In genomic region chr16:3157229-3158013, GRCh38 we compare ENCODE assay signal across 8 cellular contexts. TPM values are rescaled to one million over a fixed set of nuclear protein-coding genes. Genes with fewer than 3 reads are reported as not detected.
DNase-seq lines count a peak whose midpoint lies in the region; ATAC-seq and TF ChIP-seq lines count a peak whose summit lies in the region.

No MANE protein-coding gene starts in this region.

- H4K20me1 ChIP-seq in OCI-LY1 (ENCODE audit: insufficient read depth, low read length), result no peaks in the 10 kb centered on the region
- H4K20me1 ChIP-seq in fibroblast of lung (ENCODE audit: control insufficient read depth, extremely low read depth, insufficient read depth, low read length), result no peaks in the 10 kb centered on the region

- H3K9me2 ChIP-seq in OCI-LY1 (ENCODE audit: low read depth, low read length), result no peaks in the 10 kb centered on the region

- H3K4me1 Mint-ChIP-seq in CD14-positive monocyte (peaks cover 37% of the 10 kb centered on the region), natural killer cell (peaks cover 29 to 37% of the 10 kb centered on the region in 2 donors)
- H3K4me1 Mint-ChIP-seq in activated T-cell treated with anti-CD3 and anti-CD28 coated beads, Interleukin-2, amount 50 U/mL, for 72 hours (ENCODE audit: low read depth), result peaks cover 34% of the 10 kb centered on the region

- H3K9ac ChIP-seq in HUES48 (ENCODE audit: low read depth, low read length), result no peak overlapping the region
- H3K9ac ChIP-seq in OCI-LY1 (ENCODE audit: low read length), result peak overlapping the region; percentile 66; the same call in 1 of the 2 replicates
- peak overlapping the region; percentile 51 for H3K9ac ChIP-seq in fibroblast of lung (ENCODE audit: insufficient read depth, low read length)

- H3K9me3 ChIP-seq in HUES48 (ENCODE audit: control insufficient read depth, insufficient read depth, low read length), result no peaks in the 10 kb centered on the region
- H3K9me3 ChIP-seq in OCI-LY1 (ENCODE audit: low read length), result no peaks in the 10 kb centered on the region
- no peaks in the 10 kb centered on the region for H3K9me3 ChIP-seq in fibroblast of lung (ENCODE audit: control insufficient read depth, insufficient read depth, low read depth, low read length)
- H3K9me3 ChIP-seq in tibial artery, result peaks cover 0 to 6% (median 0%) of the 10 kb centered on the region in 3 donors

- H3K36me3 ChIP-seq in HUES48 (ENCODE audit: control insufficient read depth, insufficient read depth, low read length) (no peaks in the 10 kb centered on the region), OCI-LY1 (ENCODE audit: insufficient read depth, low read length) (no peaks in the 10 kb centered on the region), fibroblast of lung (ENCODE audit: control insufficient read depth, insufficient read depth, low read length) (no peaks in the 10 kb centered on the region), tibial artery (no peaks in the 10 kb centered on the region)

- DNase-seq in CD14-positive monocyte (ENCODE audit: low spot score) (peak; percentile 69), fibroblast of lung (ENCODE audit: low read depth in 2 of 2) (peak; percentile 94 to 96), natural killer cell (peak; percentile 73), tibial artery (peak; percentile 67 to 80)
- peak; percentile 55 for DNase-seq in activated T-cell treated with anti-CD3 and anti-CD28 coated beads, Interleukin-2, amount 50 U/mL, for 72 hours

- H3K4me1 ChIP-seq in HUES48 (ENCODE audit: control insufficient read depth, insufficient read depth, low read length) (no peaks in the 10 kb centered on the region), OCI-LY1 (ENCODE audit: insufficient read depth, low read length, severe bottlenecking) (peaks cover 31% of the 10 kb centered on the region), fibroblast of lung (ENCODE audit: control insufficient read depth, extremely low read depth, insufficient read depth, low read length) (peaks cover 4% of the 10 kb centered on the region), tibial artery (peaks cover 0 to 22% (median 15%) of the 10 kb centered on the region in 4 donors)

- intact Hi-C loops in CD14-positive monocyte (cut with micrococcal nuclease) (loop anchor here in 1 of 2 donors (10.0 kb wide), 2 partner anchors 53 to 297 kb away; no protein-coding TSS in a partner anchor), natural killer cell (cut with micrococcal nuclease) (loop anchor here (1.0 to 5.0 kb wide), 2 partner anchors 7 to 35 kb away; no protein-coding TSS in a partner anchor), tibial artery (cut with DNase I; ENCODE audit: low total_unique reads) (loop anchor here (10.0 kb wide), 1 partner anchor 347 kb away; the partner anchor contains the start of gene CLUAP1)

- H3K4me3 ChIP-seq in HUES48 (ENCODE audit: low read depth, low read length) (peak overlapping the region; percentile 73), OCI-LY1 (ENCODE audit: low read depth, low read length, poor library complexity, severe bottlenecking) (peak overlapping the region; percentile 81), fibroblast of lung (replicated peaks in 1 of 4; ENCODE audit: control extremely low read depth in 1 of 4, insufficient read depth in 1 of 4, low read depth in 3 of 4, low read length in 4 of 4) (peak overlapping the region; percentile 72 to 76 (median 74)), tibial artery (peak overlapping the region; percentile 63 to 72)

- H3K27ac ChIP-seq in HUES48 (ENCODE audit: low read depth, low read length) (peak overlapping the region; percentile 42), OCI-LY1 (ENCODE audit: low read depth, low read length, poor library complexity, severe bottlenecking) (no peak overlapping the region), fibroblast of lung (ENCODE audit: insufficient read depth, low read length) (peak overlapping the region; percentile 30), tibial artery (peak overlapping the region; percentile 79 to 85)

- H3F3A ChIP-seq in OCI-LY1 (ENCODE audit: insufficient read depth, low read length), result peaks cover 8% of the 10 kb centered on the region; the same call in 1 of the 2 replicates

- H3K9me3 Mint-ChIP-seq in CD14-positive monocyte (peaks cover 0 to 44% (median 23%) of the 10 kb centered on the region in 7 donors), natural killer cell (peaks cover 0 to 3% of the 10 kb centered on the region in 2 donors)
- peaks cover 0 to 3% of the 10 kb centered on the region in 2 donors for H3K9me3 Mint-ChIP-seq in activated T-cell treated with anti-CD3 and anti-CD28 coated beads, Interleukin-2, amount 50 U/mL, for 72 hours

- H3K27me3 ChIP-seq in HUES48 (ENCODE audit: control insufficient read depth, insufficient read depth, low read length), result peaks cover 10% of the 10 kb centered on the region
- H3K27me3 ChIP-seq in OCI-LY1 (ENCODE audit: insufficient read depth, low read length), result no peaks in the 10 kb centered on the region
- H3K27me3 ChIP-seq in fibroblast of lung (ENCODE audit: control insufficient read depth, insufficient read depth, low read length), result no peaks in the 10 kb centered on the region
- peaks cover 0 to 19% of the 10 kb centered on the region in 2 donors for H3K27me3 ChIP-seq in tibial artery

- H3K4me2 ChIP-seq in OCI-LY1 (ENCODE audit: low read length) (peak overlapping the region; percentile 76), fibroblast of lung (ENCODE audit: extremely low read depth, insufficient read depth, low read length) (peak overlapping the region; percentile 91)

- peak overlapping the region in 5 of 7 donors; percentile 27 to 72 (median 54) for H3K27ac Mint-ChIP-seq in CD14-positive monocyte
- peak overlapping the region; percentile 74 for H3K27ac Mint-ChIP-seq in activated T-cell treated with anti-CD3 and anti-CD28 coated beads, Interleukin-2, amount 50 U/mL, for 72 hours
- H3K27ac Mint-ChIP-seq in natural killer cell, result peak overlapping the region; percentile 97

- peak; percentile 28 to 41 for ATAC-seq in activated T-cell treated with anti-CD3 and anti-CD28 coated beads, Interleukin-2, amount 50 U/mL, for 72 hours (replicated peaks in 1 of 2)
- ATAC-seq in natural killer cell (peak; percentile 65 to 80 (median 74)), HG03159 (IDR thresholded peaks at IDR 0.05; ENCODE audit: unreplicated experiment) (no peak)

- H3K27me3 Mint-ChIP-seq in CD14-positive monocyte (ENCODE audit: low read depth in 3 of 3), result peaks cover 79 to 95% (median 90%) of the 10 kb centered on the region in 3 donors
- peaks cover 20% of the 10 kb centered on the region for H3K27me3 Mint-ChIP-seq in activated T-cell treated with anti-CD3 and anti-CD28 coated beads, Interleukin-2, amount 50 U/mL, for 72 hours (ENCODE audit: low read depth)
- H3K27me3 Mint-ChIP-seq in natural killer cell (ENCODE audit: low read depth in 2 of 2), result peaks cover 0 to 4% of the 10 kb centered on the region in 2 donors

- H3K79me2 ChIP-seq in OCI-LY1 (ENCODE audit: insufficient read depth, low read length) (no peaks in the 10 kb centered on the region), fibroblast of lung (ENCODE audit: control insufficient read depth, insufficient read depth, low read length) (no peaks in the 10 kb centered on the region)

- H3K36me3 Mint-ChIP-seq in CD14-positive monocyte (peaks cover 9 to 20% of the 10 kb centered on the region in 2 donors), natural killer cell (no peaks in the 10 kb centered on the region)
- peaks cover 3 to 4% of the 10 kb centered on the region in 2 donors for H3K36me3 Mint-ChIP-seq in activated T-cell treated with anti-CD3 and anti-CD28 coated beads, Interleukin-2, amount 50 U/mL, for 72 hours (ENCODE audit: insufficient read depth in 2 of 2)

- H3K4me3 Mint-ChIP-seq in CD14-positive monocyte (peak overlapping the region; percentile 87 to 96), natural killer cell (peak overlapping the region; percentile 93)
- H3K4me3 Mint-ChIP-seq in activated T-cell treated with anti-CD3 and anti-CD28 coated beads, Interleukin-2, amount 50 U/mL, for 72 hours, result peak overlapping the region; percentile 81 to 86

- H2AFZ ChIP-seq in OCI-LY1 (ENCODE audit: low read length) (no peak overlapping the region), fibroblast of lung (ENCODE audit: low read length) (peak overlapping the region; percentile 65)

- TF ChIP-seq CTCF in CD14-positive monocyte (IDR thresholded peaks at IDR 0.05) (no peak), OCI-LY1 (IDR thresholded peaks at IDR 0.05; ENCODE audit: low read length) (no peak), fibroblast of lung (conservative IDR thresholded peaks at IDR 0.05 in 1 of 2, IDR thresholded peaks at IDR 0.05 in 1 of 2; ENCODE audit: low read depth in 1 of 2, low read length in 2 of 2) (no peak), natural killer cell (IDR thresholded peaks at IDR 0.05) (no peak), tibial artery (IDR thresholded peaks at IDR 0.05) (no peak)

RNA-seq across cellular contexts. Expression of gene ZNF213, which starts 22.6 kb away (rescaled TPM):
- polyA plus RNA-seq in CD14-positive monocyte (1 to 10 TPM; 1.5 to 2.6 TPM), fibroblast of lung (0.43 and 0.52 TPM in 2 replicates)
- total RNA-seq in activated T-cell treated with anti-CD3 and anti-CD28 coated beads, Interleukin-2, amount 50 U/mL, for 72 hours, result 10 to 100 TPM; 12.2 to 16.3 TPM
- total RNA-seq in fibroblast of lung (5.9 and 8.8 TPM in 2 replicates), natural killer cell (1 to 10 TPM; 4.8 to 6.8 (median 5.1) TPM)
- polyA plus RNA-seq in fibroblast of lung (2012), result 4.4 and 6.5 TPM in 2 replicates
- 5.7 and 7.7 TPM in 2 replicates for polyA minus RNA-seq in fibroblast of lung (ENCODE audit: low replicate concordance)

RNA-seq across cellular contexts. Expression of gene OR1F1, which starts 30.6 kb away (rescaled TPM):
- polyA plus RNA-seq in CD14-positive monocyte (not detected), fibroblast of lung (0.07 and 0.23 TPM in 2 replicates)
- total RNA-seq in activated T-cell treated with anti-CD3 and anti-CD28 coated beads, Interleukin-2, amount 50 U/mL, for 72 hours, result under 1 TPM in 1 of 2 donors, not detected in 1; 0.35 TPM
- total RNA-seq in fibroblast of lung (not detected in 2 replicates), natural killer cell (not detected)
- not detected in 2 replicates for polyA plus RNA-seq in fibroblast of lung (2012)
- 4.1 TPM in 1 of 2 replicates, not detected in the other for polyA minus RNA-seq in fibroblast of lung (ENCODE audit: low replicate concordance)

RNA-seq across cellular contexts. Expression of gene ZNF205, which starts 45.0 kb away (rescaled TPM):
- polyA plus RNA-seq in CD14-positive monocyte (1 to 10 TPM; 1.0 to 1.3 TPM), fibroblast of lung (3.4 and 4.4 TPM in 2 replicates)
- under 1 TPM; 0.12 to 0.28 TPM for total RNA-seq in activated T-cell treated with anti-CD3 and anti-CD28 coated beads, Interleukin-2, amount 50 U/mL, for 72 hours
- total RNA-seq in fibroblast of lung (16.0 and 16.4 TPM in 2 replicates), natural killer cell (under 1 TPM in 1 of 3 donors, not detected in 2; 0.16 TPM)
- 7.9 and 8.4 TPM in 2 replicates for polyA plus RNA-seq in fibroblast of lung (2012)
- polyA minus RNA-seq in fibroblast of lung (ENCODE audit: low replicate concordance), result 1.3 and 3.1 TPM in 2 replicates

RNA-seq across cellular contexts. Expression of gene ZSCAN10, which starts 58.3 kb away (rescaled TPM):
- not detected for polyA plus RNA-seq in CD14-positive monocyte
- under 1 TPM; 0.28 to 0.48 TPM for total RNA-seq in activated T-cell treated with anti-CD3 and anti-CD28 coated beads, Interleukin-2, amount 50 U/mL, for 72 hours
- not detected in 2 replicates for total RNA-seq in fibroblast of lung
- 0.02 TPM in 1 of 2 replicates, not detected in the other for polyA plus RNA-seq in fibroblast of lung
- not detected in 2 replicates for polyA plus RNA-seq in fibroblast of lung (2012)
- not detected in 2 replicates for polyA minus RNA-seq in fibroblast of lung (ENCODE audit: low replicate concordance)
- total RNA-seq in natural killer cell, result under 1 TPM; 0.65 to 0.96 (median 0.77) TPM

Comparison
In these comparisons a context has a peak if more than half of its experiments do, and no peak if none do; other contexts are left out.
1. RNA of gene ZNF205, which starts 45.0 kb away (total RNA-seq): 16.0 to 16.4 TPM in fibroblast of lung; 0.12 to 0.28 TPM in activated T-cell treated with anti-CD3 and anti-CD28 coated beads, Interleukin-2, amount 50 U/mL, for 72 hours and 0.16 TPM in natural killer cell; every median in the first group is over 10 times any median in the second.
2. Peak in every context shown above with its lines, with median percentiles within 50 percentile points of each other: DNase-seq, H3K27ac Mint-ChIP-seq, H3K4me3 Mint-ChIP-seq and H3K4me3 ChIP-seq.